Comparison of ENCODE assay signal across 17 cellular contexts in the genomic region with DNA sequence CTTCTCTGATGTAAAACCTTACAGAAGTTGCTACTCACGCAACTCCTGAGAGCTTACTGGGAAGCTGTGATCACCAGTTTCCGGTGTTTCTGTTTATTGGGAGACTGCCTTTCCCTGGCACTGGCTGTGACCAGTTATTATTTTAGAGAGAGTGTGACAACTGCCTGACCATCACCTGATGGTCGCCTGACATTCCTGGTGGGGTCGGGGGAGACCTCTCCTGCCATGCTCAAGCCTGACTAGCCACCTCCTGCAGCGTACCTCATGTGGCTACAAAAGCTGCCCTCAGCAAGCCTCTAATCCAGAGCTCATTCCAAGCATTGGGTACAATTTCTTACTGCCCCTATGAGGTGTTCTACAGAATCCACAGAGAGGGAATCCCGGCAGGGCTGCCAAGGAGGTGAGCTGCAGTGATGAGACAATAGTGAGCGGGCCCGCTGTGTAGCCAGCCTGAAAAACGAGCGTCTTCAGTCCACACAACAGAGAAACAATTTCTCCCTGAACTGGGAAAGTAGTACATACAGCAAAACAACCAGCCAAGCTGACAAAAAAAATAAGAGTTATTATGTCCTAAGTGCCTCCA. TPM values are rescaled to one million over a fixed set of nuclear protein-coding genes. Genes with fewer than 3 reads are reported as not detected.
DNase-seq lines count a peak whose midpoint lies in the region; ATAC-seq and TF ChIP-seq lines count a peak whose summit lies in the region.
"Had no signal": no experiment of that assay in that cellular context is flagged by ENCODE, and none has a peak within 500 bp of the region (broad histone marks: within the 10 kb centered on the region; RNA-seq: fewer than 3 reads in every experiment).

No MANE protein-coding gene starts in this region.

- H3K36me3 Mint-ChIP-seq in activated CD4-positive, alpha-beta memory T cell treated with anti-CD3 and anti-CD28 coated beads, Interleukin-2, amount 10 ng/mL, durations not matched to agents 7 days and 5 days (ENCODE audit: low read depth): no peaks in the 10 kb centered on the region
- H3K36me3 Mint-ChIP-seq in activated CD4-positive, alpha-beta memory T cell treated with anti-CD3 and anti-CD28 coated beads for 36 hours: no peaks in the 10 kb centered on the region
- H3K36me3 Mint-ChIP-seq in endodermal cell (ENCODE audit: low read depth): no peaks in the 10 kb centered on the region
- H3K36me3 Mint-ChIP-seq: CD14-positive monocyte; CD4-positive, alpha-beta memory T cell had no signal

- no peak overlapping the region for H3K9ac ChIP-seq in endodermal cell (ENCODE audit: extremely low read depth, low read length, poor library complexity, severe bottlenecking)
- H3K9ac ChIP-seq: BLaER1 had no signal

- CTCF ChIA-PET in activated CD4-positive, alpha-beta memory T cell treated with anti-CD3 and anti-CD28 coated beads, Interleukin-2, amount 10 ng/mL, durations not matched to agents 7 days and 5 days (lab: Charles Lee): interaction anchor here (1.0 to 1.8 kb wide), 3 partner anchors 13 to 147 kb away, joined by 3 to 5 read pairs (median 4); no protein-coding TSS in a partner anchor
- CTCF ChIA-PET in activated CD4-positive, alpha-beta memory T cell treated with anti-CD3 and anti-CD28 coated beads for 36 hours (lab: Charles Lee): no interaction called here

- H3K27ac Mint-ChIP-seq in activated CD4-positive, alpha-beta memory T cell treated with anti-CD3 and anti-CD28 coated beads, Interleukin-2, amount 10 ng/mL, durations not matched to agents 7 days and 5 days: no peak overlapping the region
- H3K27ac Mint-ChIP-seq in activated CD4-positive, alpha-beta memory T cell treated with anti-CD3 and anti-CD28 coated beads for 36 hours: no peak overlapping the region
- H3K27ac Mint-ChIP-seq in endodermal cell: no peak overlapping the region
- H3K27ac Mint-ChIP-seq: CD14-positive monocyte; CD4-positive, alpha-beta memory T cell had no signal

- H3K9me3 ChIP-seq in right cardiac atrium (ENCODE audit: control insufficient read depth, low read length): no peaks in the 10 kb centered on the region
- H3K9me3 ChIP-seq in endodermal cell (ENCODE audit: control insufficient read depth, low read length): no peaks in the 10 kb centered on the region
- H3K9me3 ChIP-seq in sigmoid colon: no peaks in the 10 kb centered on the region
- H3K9me3 ChIP-seq: A549, BLaER1, HAP-1 had no signal

- WGBS in right cardiac atrium: 79% methylated on average over 10 of the region's 10 CpGs
- WGBS in endodermal cell (ENCODE audit: insufficient coverage in 1 of 2, insufficient read length in 1 of 2), 2 experiments: 91 to 94% methylated on average over 9 to 10 of the region's 10 CpGs
- 90% methylated on average over 10 of the region's 10 CpGs for WGBS in sigmoid colon, 2 donors

- H3K36me3 ChIP-seq in endodermal cell (ENCODE audit: control insufficient read depth, insufficient read depth, low read length): no peaks in the 10 kb centered on the region
- no peaks in the 10 kb centered on the region for H3K36me3 ChIP-seq in sigmoid colon
- no peaks in the 10 kb centered on the region for H3K36me3 ChIP-seq in brain microvascular endothelial cell (replicated peaks)
- H3K36me3 ChIP-seq: BLaER1, HAP-1 had no signal

- H3K4me3 ChIP-seq in right cardiac atrium (ENCODE audit: low read length): no peak overlapping the region
- no peak overlapping the region for H3K4me3 ChIP-seq in endodermal cell (ENCODE audit: low read length)
- no peak overlapping the region for H3K4me3 ChIP-seq in sigmoid colon
- H3K4me3 ChIP-seq in brain microvascular endothelial cell (ENCODE audit: low read depth, low read length): no peak overlapping the region
- H3K4me3 ChIP-seq: A549, BLaER1, HAP-1 had no signal

- H3K4me1 ChIP-seq in right cardiac atrium (ENCODE audit: control insufficient read depth, insufficient read depth, low read length) (no peaks in the 10 kb centered on the region), endodermal cell (ENCODE audit: control insufficient read depth, insufficient read depth, low read length) (no peaks in the 10 kb centered on the region), sigmoid colon (peaks cover 0 to 22% (median 15%) of the 10 kb centered on the region in 4 donors)
- H3K4me1 ChIP-seq: HAP-1 had no signal

- DNase-seq in activated CD4-positive, alpha-beta memory T cell treated with anti-CD3 and anti-CD28 coated beads, Interleukin-2, amount 10 ng/mL, durations not matched to agents 7 days and 5 days: peak; percentile 6
- no peak for DNase-seq in activated CD4-positive, alpha-beta memory T cell treated with anti-CD3 and anti-CD28 coated beads for 36 hours
- DNase-seq in cardiac septum (ENCODE audit: low spot score) (peak; percentile 39), right cardiac atrium (no peak), endodermal cell (peak; percentile 20), sigmoid colon (peak; percentile 27), NCI-H345 (lab: John Stamatoyannopoulos, UW) (no peak), brain microvascular endothelial cell (no peak)
- DNase-seq: AML-193; CD4-positive, alpha-beta memory T cell; COR-L47 had no signal

- in situ Hi-C loops in brain microvascular endothelial cell (cut with HindIII; ENCODE audit: low pct_ligation_motif_present, low sequenced_read_pairs): no loop called here

- no peaks in the 10 kb centered on the region for H3K9me3 Mint-ChIP-seq in activated CD4-positive, alpha-beta memory T cell treated with anti-CD3 and anti-CD28 coated beads, Interleukin-2, amount 10 ng/mL, durations not matched to agents 7 days and 5 days
- H3K9me3 Mint-ChIP-seq in activated CD4-positive, alpha-beta memory T cell treated with anti-CD3 and anti-CD28 coated beads for 36 hours: no peaks in the 10 kb centered on the region
- H3K9me3 Mint-ChIP-seq in endodermal cell: no peaks in the 10 kb centered on the region
- H3K9me3 Mint-ChIP-seq: CD4-positive, alpha-beta memory T cell had no signal

- intact Hi-C loops in activated CD4-positive, alpha-beta memory T cell treated with anti-CD3 and anti-CD28 coated beads for 36 hours (cut with micrococcal nuclease): no loop called here
- intact Hi-C loops in cardiac septum (cut with DNase I) (no loop called here), right cardiac atrium (cut with DNase I) (no loop called here), sigmoid colon (cut with DNase I) (no loop called here)

- ATAC-seq in right cardiac atrium: no peak
- ATAC-seq: A549, HepG2 had no signal

- TF ChIP-seq EP300 in sigmoid colon (IDR thresholded peaks at IDR 0.05): no peak

- H3K4me1 Mint-ChIP-seq in activated CD4-positive, alpha-beta memory T cell treated with anti-CD3 and anti-CD28 coated beads, Interleukin-2, amount 10 ng/mL, durations not matched to agents 7 days and 5 days: peaks cover 14% of the 10 kb centered on the region
- peaks cover 4% of the 10 kb centered on the region for H3K4me1 Mint-ChIP-seq in activated CD4-positive, alpha-beta memory T cell treated with anti-CD3 and anti-CD28 coated beads for 36 hours (ENCODE audit: low read depth)
- no peaks in the 10 kb centered on the region for H3K4me1 Mint-ChIP-seq in endodermal cell

- H3K27me3 Mint-ChIP-seq in activated CD4-positive, alpha-beta memory T cell treated with anti-CD3 and anti-CD28 coated beads, Interleukin-2, amount 10 ng/mL, durations not matched to agents 7 days and 5 days: peaks cover 23% of the 10 kb centered on the region
- peaks cover 25% of the 10 kb centered on the region for H3K27me3 Mint-ChIP-seq in activated CD4-positive, alpha-beta memory T cell treated with anti-CD3 and anti-CD28 coated beads for 36 hours
- H3K27me3 Mint-ChIP-seq in endodermal cell (ENCODE audit: insufficient read depth): peaks cover 19% of the 10 kb centered on the region

- no peak overlapping the region for H3K27ac ChIP-seq in right cardiac atrium (ENCODE audit: low read length)
- H3K27ac ChIP-seq in endodermal cell (ENCODE audit: low read depth, low read length): no peak overlapping the region
- H3K27ac ChIP-seq in sigmoid colon: no peak overlapping the region
- no peak overlapping the region for H3K27ac ChIP-seq in brain microvascular endothelial cell
- H3K27ac ChIP-seq: 22Rv1, A549, BLaER1 had no signal

- POLR2A ChIA-PET in activated CD4-positive, alpha-beta memory T cell treated with anti-CD3 and anti-CD28 coated beads, Interleukin-2, amount 10 ng/mL, durations not matched to agents 7 days and 5 days (lab: Charles Lee): interaction anchor here (1.3 kb wide), 1 partner anchor 13 kb away, joined by 8 read pairs; no protein-coding TSS in a partner anchor
- POLR2A ChIA-PET in activated CD4-positive, alpha-beta memory T cell treated with anti-CD3 and anti-CD28 coated beads for 36 hours (lab: Charles Lee): interaction anchor here (0.6 kb wide), 1 partner anchor 94 kb away, joined by 3 read pairs; no protein-coding TSS in a partner anchor

- H3K27me3 ChIP-seq in right cardiac atrium (ENCODE audit: control insufficient read depth, insufficient read depth) (no peaks in the 10 kb centered on the region), endodermal cell (ENCODE audit: control insufficient read depth, insufficient read depth, low read length, poor library complexity, severe bottlenecking) (peaks cover 43% of the 10 kb centered on the region), sigmoid colon (peaks cover 8 to 44% (median 15%) of the 10 kb centered on the region in 3 donors), brain microvascular endothelial cell (replicated peaks) (peaks cover 4% of the 10 kb centered on the region)

- no peak for TF ChIP-seq POLR2A in sigmoid colon (IDR thresholded peaks at IDR 0.05)

- no peak for TF ChIP-seq CTCF in endodermal cell (conservative IDR thresholded peaks at IDR 0.05)
- no peak for TF ChIP-seq CTCF in sigmoid colon (IDR thresholded peaks at IDR 0.05)
- no peak for TF ChIP-seq CTCF in brain microvascular endothelial cell (IDR thresholded peaks at IDR 0.05; ENCODE audit: low read depth, low read length, missing control alignments)

- H3K4me3 Mint-ChIP-seq in activated CD4-positive, alpha-beta memory T cell treated with anti-CD3 and anti-CD28 coated beads, Interleukin-2, amount 10 ng/mL, durations not matched to agents 7 days and 5 days: no peak overlapping the region
- no peak overlapping the region for H3K4me3 Mint-ChIP-seq in activated CD4-positive, alpha-beta memory T cell treated with anti-CD3 and anti-CD28 coated beads for 36 hours
- no peak overlapping the region for H3K4me3 Mint-ChIP-seq in endodermal cell
- H3K4me3 Mint-ChIP-seq: CD14-positive monocyte; CD4-positive, alpha-beta memory T cell had no signal

RNA-seq across cellular contexts. Expression of gene GJA3, which starts 28.7 kb away (rescaled TPM):
- total RNA-seq in activated CD4-positive, alpha-beta memory T cell treated with anti-CD3 and anti-CD28 coated beads, Interleukin-2, amount 10 ng/mL, durations not matched to agents 7 days and 5 days: under 1 TPM; 0.13 to 0.23 TPM
- under 1 TPM; 0.14 to 0.29 TPM for total RNA-seq in activated CD4-positive, alpha-beta memory T cell treated with anti-CD3 and anti-CD28 coated beads for 36 hours
- total RNA-seq in cardiac septum (25.9 TPM), right cardiac atrium (10 to 100 TPM in 1 of 4 donors, 1 to 10 TPM in 3; 5.0 to 11.0 (median 8.5) TPM), endodermal cell (under 1 TPM; 0.07 to 0.09 TPM), sigmoid colon (not detected)
- polyA plus RNA-seq in right cardiac atrium (5.7 TPM), sigmoid colon (under 1 TPM in 1 of 3 donors, not detected in 2; 0.10 TPM)
- polyA plus RNA-seq in endodermal cell (2013, experiment 1 of 2): not detected
- polyA plus RNA-seq in endodermal cell (2013, experiment 2 of 2): 0.08 TPM
- polyA plus RNA-seq: CD14-positive monocyte; CD4-positive, alpha-beta memory T cell had no signal

Comparison
In these comparisons a context has a peak if more than half of its experiments do, and no peak if none do; other contexts are left out.
1. DNase-seq: peak in activated CD4-positive, alpha-beta memory T cell treated with anti-CD3 and anti-CD28 coated beads, Interleukin-2, amount 10 ng/mL, durations not matched to agents 7 days and 5 days (single experiment), cardiac septum (single experiment), endodermal cell (single experiment) and sigmoid colon (single experiment); none in activated CD4-positive, alpha-beta memory T cell treated with anti-CD3 and anti-CD28 coated beads for 36 hours (single experiment), right cardiac atrium (0 of 3), NCI-H345 (single experiment) and brain microvascular endothelial cell (single experiment).
2. RNA of gene GJA3, which starts 28.7 kb away (total RNA-seq): 25.9 TPM in cardiac septum (single experiment) and 5.0 to 11.0 TPM in right cardiac atrium; 0.14 to 0.29 TPM in activated CD4-positive, alpha-beta memory T cell treated with anti-CD3 and anti-CD28 coated beads for 36 hours, 0.13 to 0.23 TPM in activated CD4-positive, alpha-beta memory T cell treated with anti-CD3 and anti-CD28 coated beads, Interleukin-2, amount 10 ng/mL, durations not matched to agents 7 days and 5 days, 0.07 to 0.09 TPM in endodermal cell and not detected in sigmoid colon; every median in the first group is over 4 times any median in the second.